In the genomic region with DNA sequence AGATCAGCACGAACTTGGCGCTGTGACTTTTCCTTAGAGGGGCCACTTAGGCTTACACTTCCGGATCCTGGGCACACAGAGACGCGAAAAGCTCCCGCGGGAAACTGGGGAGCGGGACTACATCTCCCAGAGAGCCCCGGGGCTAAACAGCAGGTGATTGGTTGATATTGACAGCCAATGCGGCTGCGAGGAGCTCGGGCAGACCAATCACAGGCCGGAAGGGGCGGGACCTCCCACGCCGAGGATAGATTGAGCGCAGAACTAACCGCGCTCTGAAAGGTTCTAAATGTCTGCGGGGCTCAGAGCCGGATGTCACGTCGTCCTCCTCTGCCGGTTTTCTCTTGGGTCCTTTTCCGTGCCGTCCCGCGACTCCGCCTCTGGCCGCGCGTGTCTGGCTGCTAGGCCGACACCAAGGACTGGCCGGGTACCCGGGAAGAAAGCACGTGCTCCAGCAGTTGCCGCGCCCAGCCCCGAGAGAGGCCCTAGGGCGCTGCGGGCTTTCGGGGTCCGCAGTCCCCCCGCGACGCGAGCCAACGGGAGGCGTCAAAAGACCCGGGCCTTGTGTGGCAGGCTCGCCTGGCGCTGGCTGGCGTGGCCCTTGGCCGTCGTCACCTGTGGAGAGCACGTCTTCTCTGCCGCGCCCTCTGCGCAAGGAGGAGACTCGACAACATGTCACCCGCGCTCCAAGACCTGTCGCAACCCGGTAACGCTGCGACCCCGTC, we compare ENCODE assay signal across 8 cellular contexts. TPM values are rescaled to one million over a fixed set of nuclear protein-coding genes. Genes with fewer than 3 reads are reported as not detected.
DNase-seq lines count a peak whose midpoint lies in the region; ATAC-seq, FAIRE-seq and TF ChIP-seq lines count a peak whose summit lies in the region.

Gene MTR (plus strand): TSS at position 258 of the 722 bp plus-strand sequence. CDS start 412 bp downstream, at position 670.

- H3K27ac ChIP-seq in keratinocyte (ENCODE audit: control insufficient read depth, insufficient read depth, low read length): peak within 1 kb of the TSS; percentile 96

- peaks cover 7% of the 10 kb centered on the region for H3K27me3 Mint-ChIP-seq in chondrocyte (ENCODE audit: low read depth)

- H3K27ac Mint-ChIP-seq in chondrocyte (ENCODE audit: unreplicated experiment): peak within 1 kb of the TSS; percentile 98

- no peaks in the 10 kb centered on the region for H3K9me3 Mint-ChIP-seq in chondrocyte (ENCODE audit: low read depth)

- H3K4me1 ChIP-seq in keratinocyte (ENCODE audit: control insufficient read depth, extremely low read depth, insufficient read depth, low read length): peaks cover 8% of the 10 kb centered on the region

- peak; percentile 100 for DNase-seq in AG20443 (ENCODE audit: low spot score)
- DNase-seq in NCI-H510A (lab: John Stamatoyannopoulos, UW): peak; percentile 88
- DNase-seq in activated CD4-positive, alpha-beta T cell treated with anti-CD3 and anti-CD28 coated beads for 1 hour: peak; percentile 92
- DNase-seq in chondrocyte (ENCODE audit: low spot score): peak; percentile 97
- peak; percentile 87 for DNase-seq in keratinocyte (ENCODE audit: low read depth, low spot score)
- peak; percentile 87 to 92 for DNase-seq in stimulated activated CD4-positive, alpha-beta T cell treated with anti-CD3 and anti-CD28 coated beads, Interleukin-15, amount 100 ng/mL, for 1 hour (ENCODE audit: low read depth in 1 of 2, low spot score in 1 of 2)

- H3K9ac ChIP-seq in keratinocyte (ENCODE audit: control insufficient read depth, extremely low read depth, insufficient read depth, low read length): peak within 1 kb of the TSS; percentile 98

- H3K36me3 Mint-ChIP-seq in chondrocyte (ENCODE audit: low read depth): no peaks in the 10 kb centered on the region

- H3K9me3 ChIP-seq in keratinocyte (ENCODE audit: control insufficient read depth, low read depth, low read length): no peaks in the 10 kb centered on the region

- TF ChIP-seq CTCF in chondrocyte (IDR thresholded peaks at IDR 0.05) (no peak), keratinocyte (optimal IDR thresholded peaks at IDR 0.05 in 1 of 3, IDR thresholded peaks at IDR 0.05 in 1 of 3, conservative IDR thresholded peaks at IDR 0.05 in 1 of 3; ENCODE audit: extremely low read depth in 1 of 3, insufficient read depth in 2 of 3, low read length in 3 of 3) (no peak)

- H3K4me1 Mint-ChIP-seq in chondrocyte (ENCODE audit: low read depth): peaks cover 25% of the 10 kb centered on the region

- H3K9me1 ChIP-seq in keratinocyte (ENCODE audit: control insufficient read depth, extremely low read depth, insufficient read depth, low read length): no peaks in the 10 kb centered on the region

- H3K27me3 ChIP-seq in keratinocyte (ENCODE audit: control insufficient read depth, extremely low read depth, insufficient read depth, low read length): no peaks in the 10 kb centered on the region

- dilution Hi-C loops in keratinocyte (cut with MboI; ENCODE audit: extremely low pct_ligation_motif_present, low sequenced_read_pairs): no loop called here

- peak; percentile 97 for ATAC-seq in HG03432 (IDR thresholded peaks at IDR 0.05; ENCODE audit: unreplicated experiment)

- peaks cover 30% of the 10 kb centered on the region for H3K79me2 ChIP-seq in keratinocyte (ENCODE audit: control insufficient read depth, insufficient read depth, low read length)

- peak within 1 kb of the TSS; percentile 98 for H2AFZ ChIP-seq in keratinocyte (ENCODE audit: control insufficient read depth, low read length)

- H3K4me3 Mint-ChIP-seq in chondrocyte (ENCODE audit: unreplicated experiment): peak within 1 kb of the TSS; percentile 97

- H3K4me3 ChIP-seq in keratinocyte (ENCODE audit: control insufficient read depth in 2 of 3, extremely low read depth in 1 of 3, insufficient read depth in 2 of 3, low read depth in 1 of 3, low read length in 3 of 3): peak within 1 kb of the TSS; percentile 91 to 99 (median 97)

- peak; percentile 87 for TF ChIP-seq POLR2A in GM19099 (IDR thresholded peaks at IDR 0.05; ENCODE audit: extremely low read depth, insufficient read length, low read depth)

- peak within 1 kb of the TSS; percentile 99 for H3K4me2 ChIP-seq in keratinocyte (ENCODE audit: control insufficient read depth, extremely low read depth, insufficient read depth, low read depth, low read length)

- no peaks in the 10 kb centered on the region for H4K20me1 ChIP-seq in keratinocyte (ENCODE audit: control insufficient read depth, extremely low read depth, insufficient read depth, low read length)

- peak; percentile 83 for FAIRE-seq in keratinocyte (lab: Jason Lieb, UNC)

- H3K36me3 ChIP-seq in keratinocyte (ENCODE audit: control insufficient read depth in 2 of 2, extremely low read depth in 1 of 2, insufficient read depth in 2 of 2, low read length in 2 of 2): no peaks in the 10 kb centered on the region

RNA-seq across cellular contexts. Expression of gene MTR, which starts in this region (rescaled TPM):
- total RNA-seq in chondrocyte: 36.8 to 45.5 TPM (median 39.1 TPM) in 3 replicates
- 9.9 to 14.3 TPM (median 12.3 TPM) in 3 replicates for polyA plus RNA-seq in keratinocyte
- 3.8 TPM for polyA plus RNA-seq in keratinocyte (2011; ENCODE audit: low read depth)
- 4.8 and 8.4 TPM in 2 replicates for polyA plus RNA-seq in keratinocyte (2011; cell fraction: cytosol; rRNA removed)
- 23.2 and 25.3 TPM in 2 replicates for polyA plus RNA-seq in keratinocyte (2011; cell fraction: nucleus; rRNA removed)
- polyA plus RNA-seq in keratinocyte (2012; ENCODE audit: low replicate concordance): 4.6 and 12.3 TPM in 2 replicates
- polyA minus RNA-seq in keratinocyte: 9.4 to 42.8 TPM (median 16.3 TPM) in 3 replicates
- 7.5 TPM for polyA minus RNA-seq in keratinocyte (2011; cell fraction: cytosol; rRNA and poly(A)+ RNA removed)
- 19.4 and 60.6 TPM in 2 replicates for polyA minus RNA-seq in keratinocyte (2011; cell fraction: nucleus; rRNA and poly(A)+ RNA removed)

Comparison
In these comparisons a context has a peak if more than half of its experiments do, and no peak if none do; other contexts are left out.
1. Peak in every context shown above with its lines: DNase-seq, ATAC-seq, H3K4me3 ChIP-seq and H3K27ac ChIP-seq.